Comparison of ENCODE assay signal across 9 cellular contexts in genomic region chr1:90925928-90926869, GRCh38.
DNase-seq lines count a peak whose midpoint lies in the region; ATAC-seq, FAIRE-seq and TF ChIP-seq lines count a peak whose summit lies in the region.
"Had no signal": no experiment of that assay in that cellular context is flagged by ENCODE, and none has a peak within 500 bp of the region (broad histone marks: within the 10 kb centered on the region; RNA-seq: fewer than 3 reads in every experiment).

No MANE protein-coding gene starts in this region.

- no peak overlapping the region for H3K4me3 ChIP-seq in endodermal cell (ENCODE audit: low read length)

- peak overlapping the region; percentile 65 for H3K27ac Mint-ChIP-seq in endodermal cell

- no peak for FAIRE-seq in D721Med (lab: Jason Lieb, UNC)

- no peak for ATAC-seq in GM18511 (IDR thresholded peaks at IDR 0.05; ENCODE audit: unreplicated experiment)

- 93% methylated on average over 1 of the region's 1 CpG; no CpG with 5 or more reads in 1 of the 2 experiments for WGBS in endodermal cell (ENCODE audit: insufficient coverage in 1 of 2, insufficient read length in 1 of 2), 2 experiments

- no peaks in the 10 kb centered on the region for H3K27me3 ChIP-seq in endodermal cell (ENCODE audit: control insufficient read depth, insufficient read depth, low read length, poor library complexity, severe bottlenecking)
- H3K27me3 ChIP-seq: neutrophil had no signal

- no peaks in the 10 kb centered on the region for H3K9me3 ChIP-seq in endodermal cell (ENCODE audit: control insufficient read depth, low read length)
- H3K9me3 ChIP-seq: neutrophil had no signal

- H3K27ac ChIP-seq in endodermal cell (ENCODE audit: low read depth, low read length): peak overlapping the region; percentile 39
- H3K27ac ChIP-seq: neutrophil had no signal

- no peak overlapping the region for H3K9ac ChIP-seq in endodermal cell (ENCODE audit: extremely low read depth, low read length, poor library complexity, severe bottlenecking)

- DNase-seq in GM03348 (ENCODE audit: low spot score) (peak; percentile 28), MV-4-11 (lab: John Stamatoyannopoulos, UW) (peak; percentile 64), endodermal cell (peak; percentile 43), non-pigmented ciliary epithelial cell (ENCODE audit: low read depth) (peak; percentile 90), D721Med (ENCODE audit: insufficient read length, low spot score) (no peak), NCI-H2171 (lab: John Stamatoyannopoulos, UW) (no peak)
- DNase-seq: NCI-H1417 had no signal

- TF ChIP-seq CTCF in endodermal cell (conservative IDR thresholded peaks at IDR 0.05): no peak
- no peak for TF ChIP-seq CTCF in D721Med (IDR thresholded peaks at IDR 0.05; ENCODE audit: insufficient read depth, missing control alignments)

- H3K9me3 Mint-ChIP-seq in endodermal cell: peaks cover 2% of the 10 kb centered on the region

- peaks cover 5% of the 10 kb centered on the region for H3K4me1 ChIP-seq in endodermal cell (ENCODE audit: control insufficient read depth, insufficient read depth, low read length)

- peaks cover 10% of the 10 kb centered on the region for H3K36me3 Mint-ChIP-seq in endodermal cell (ENCODE audit: low read depth)

- H3K36me3 ChIP-seq in endodermal cell (ENCODE audit: control insufficient read depth, insufficient read depth, low read length): peaks cover 4% of the 10 kb centered on the region
- H3K36me3 ChIP-seq: neutrophil had no signal

- H3K4me1 Mint-ChIP-seq in endodermal cell: peaks cover 52% of the 10 kb centered on the region

- no peak overlapping the region for H3K4me3 Mint-ChIP-seq in endodermal cell

- H3K27me3 Mint-ChIP-seq in endodermal cell (ENCODE audit: insufficient read depth): no peaks in the 10 kb centered on the region

Comparison
In these comparisons a context has a peak if more than half of its experiments do, and no peak if none do; other contexts are left out.
1. DNase-seq: peak in GM03348 (single experiment), MV-4-11 (single experiment), endodermal cell (single experiment) and non-pigmented ciliary epithelial cell (single experiment); none in D721Med (single experiment) and NCI-H2171 (single experiment).